ENCODE assay signal across 27 cellular contexts in genomic region chr10:76892766-76893479, GRCh38.
A peak's percentile ranks its signal among the peaks of the same experiment; 100 is the strongest.
DNase-seq lines count a peak whose midpoint lies in the region; ATAC-seq, FAIRE-seq and TF ChIP-seq lines count a peak whose summit lies in the region.
"Had no signal": no experiment of that assay in that cellular context is flagged by ENCODE, and none has a peak within 500 bp of the region (broad histone marks: within the 10 kb centered on the region; RNA-seq: fewer than 3 reads in every experiment).

No MANE protein-coding gene starts in this region.

- H2BK120ac ChIP-seq in H1 (replicated peaks; ENCODE audit: low read depth, low read length), result peak overlapping the region; percentile 15

- no peak overlapping the region for H4K5ac ChIP-seq in H1 (ENCODE audit: insufficient read length, low read depth, low read length)

- ATAC-seq in CD4-positive, alpha-beta T cell (ENCODE audit: poor library complexity), result no peak
- ATAC-seq in HG03108 (IDR thresholded peaks at IDR 0.05; ENCODE audit: unreplicated experiment), result no peak

- no peak for TF ChIP-seq POLR2A in H1 (IDR thresholded peaks at IDR 0.05; ENCODE audit: control extremely low read depth in 1 of 2, low read depth in 2 of 2, low read length in 2 of 2)

- TF ChIP-seq RAD21 in H1 (IDR thresholded peaks at IDR 0.05 in 1 of 2, conservative IDR thresholded peaks at IDR 0.05 in 1 of 2; ENCODE audit: low read depth in 2 of 2, low read length in 2 of 2), result no peak

- no peak overlapping the region for H3K27ac ChIP-seq in H1 (ENCODE audit: low read depth, low read length)
- peak overlapping the region; percentile 56 for H3K27ac ChIP-seq in muscle layer of colon (ENCODE audit: low read depth, low read length)
- H3K27ac ChIP-seq in CD4-positive, alpha-beta T cell (ENCODE audit: low read depth, low read length), result no peak overlapping the region
- H3K27ac ChIP-seq: C4-2B, KMS-11 had no signal

- H3K4me1 Mint-ChIP-seq in CD4-positive, alpha-beta T cell (ENCODE audit: low read depth), result no peaks in the 10 kb centered on the region

- peaks cover 4% of the 10 kb centered on the region for H3K4me1 ChIP-seq in HAP-1
- peaks cover 0 to 2% (median 1%) of the 10 kb centered on the region in 4 experiments; a peak in 2 of 7 replicates for H3K4me1 ChIP-seq in H1 (replicated peaks in 1 of 4; ENCODE audit: control insufficient read depth in 3 of 4, insufficient read depth in 4 of 4, low read length in 3 of 4)
- peaks cover 22% of the 10 kb centered on the region for H3K4me1 ChIP-seq in muscle layer of colon (ENCODE audit: insufficient read depth, low read length)

- FAIRE-seq in H1 (lab: Jason Lieb, UNC), result no peak
- FAIRE-seq: GM19239, HTR-8/SVneo, RCC 7860 had no signal

- TF ChIP-seq CTCF in H1 (IDR thresholded peaks at IDR 0.05; ENCODE audit: control extremely low read depth in 1 of 3, insufficient read depth in 1 of 3, low read depth in 1 of 3, low read length in 3 of 3), result no peak
- no peak for TF ChIP-seq CTCF in CD4-positive, alpha-beta T cell (IDR thresholded peaks at IDR 0.05)

- H3K4me3 Mint-ChIP-seq in CD4-positive, alpha-beta T cell, result no peak overlapping the region
- H3K4me3 Mint-ChIP-seq: B cell; IgD-negative memory B cell; T-helper 1 cell treated with Interleukin-12 subunit alpha and Interleukin-12 subunit beta and Interleukin-4 antibody, amounts not matched to agents 30 μg/mL and 1 μg/mL, for 36 hours had no signal

- H3K23me2 ChIP-seq in H1 (ENCODE audit: low read depth, low read length), result no peaks in the 10 kb centered on the region

- no peaks in the 10 kb centered on the region for H4K20me1 ChIP-seq in H1 (replicated peaks in 1 of 2; ENCODE audit: control insufficient read depth in 1 of 2, insufficient read depth in 2 of 2, low read length in 2 of 2)

- no peak overlapping the region for H3K56ac ChIP-seq in H1 (replicated peaks; ENCODE audit: insufficient read length, low read depth, low read length)

- no peaks in the 10 kb centered on the region for H3K79me1 ChIP-seq in H1 (ENCODE audit: low read depth, low read length)

- H3K27me3 Mint-ChIP-seq in CD4-positive, alpha-beta T cell, result no peaks in the 10 kb centered on the region
- H3K27me3 Mint-ChIP-seq: B cell, IgD-negative memory B cell had no signal

- H3K14ac ChIP-seq in H1 (ENCODE audit: insufficient read length), result no peak overlapping the region

- peak overlapping the region; percentile 86; the same call in 1 of the 2 replicates for H2BK20ac ChIP-seq in H1 (ENCODE audit: low read length)

- POLR2A ChIA-PET in H1 (lab: Charles Lee; ENCODE audit: partially characterized antibody), result no interaction called here
- POLR2A ChIA-PET in CD4-positive, alpha-beta T cell (lab: Charles Lee), result no interaction called here

- H3K9me3 ChIP-seq in HAP-1 (no peaks in the 10 kb centered on the region), H1 (ENCODE audit: insufficient read depth in 2 of 2, low read depth in 1 of 2, low read length in 1 of 2) (peaks cover 8 to 9% of the 10 kb centered on the region in 2 experiments; a peak in 3 of 4 replicates), muscle layer of colon (ENCODE audit: low read length) (no peaks in the 10 kb centered on the region)
- no peaks in the 10 kb centered on the region for H3K9me3 ChIP-seq in CD4-positive, alpha-beta T cell (ENCODE audit: control insufficient read depth, low read length)
- H3K9me3 ChIP-seq: SK-N-SH had no signal

- H3K27me3 ChIP-seq in HAP-1 (ENCODE audit: low read depth), result no peaks in the 10 kb centered on the region
- H3K27me3 ChIP-seq in H1 (replicated peaks in 1 of 4; ENCODE audit: control insufficient read depth in 3 of 4, extremely low read depth in 1 of 4, insufficient read depth in 3 of 4, low read length in 3 of 4), result no peaks in the 10 kb centered on the region
- H3K27me3 ChIP-seq in muscle layer of colon (ENCODE audit: control insufficient read depth in 1 of 2, insufficient read depth in 2 of 2, low read length in 2 of 2), result no peaks in the 10 kb centered on the region
- no peaks in the 10 kb centered on the region for H3K27me3 ChIP-seq in CD4-positive, alpha-beta T cell (ENCODE audit: control insufficient read depth, insufficient read depth, low read length)

- CTCF ChIA-PET in H1 (lab: Charles Lee; ENCODE audit: partially characterized antibody), result interaction anchor here (0.7 to 1.0 kb wide), 3 partner anchors 13 to 423 kb away, joined by 3 to 4 read pairs (median 3); no protein-coding TSS in a partner anchor
- CTCF ChIA-PET in CD4-positive, alpha-beta T cell (lab: Charles Lee), result no interaction called here

- no peak overlapping the region; a peak in 1 of 4 replicates for H3K4me2 ChIP-seq in H1 (ENCODE audit: insufficient read depth in 1 of 2, low read depth in 2 of 2, low read length in 2 of 2)
- H3K4me2 ChIP-seq: KMS-11, SK-N-SH had no signal

- H3K18ac ChIP-seq in H1 (ENCODE audit: extremely low read depth, low read length), result no peak overlapping the region

- no peak overlapping the region for H2BK15ac ChIP-seq in H1 (ENCODE audit: low read length)

- in situ Hi-C loops in HAP-1 (cut with MboI; ENCODE audit: low sequenced_read_pairs), result no loop called here

- no peak overlapping the region for H3K9ac ChIP-seq in H1 (replicated peaks in 1 of 4; ENCODE audit: extremely low read depth in 1 of 4, low read depth in 3 of 4, low read length in 3 of 4)
- no peak overlapping the region for H3K9ac ChIP-seq in muscle layer of colon (ENCODE audit: low read length)
- H3K9ac ChIP-seq: KMS-11, SK-N-SH had no signal

- no peak overlapping the region for H4K91ac ChIP-seq in H1 (replicated peaks; ENCODE audit: insufficient read length, low read length)

- H3K9me3 Mint-ChIP-seq in CD4-positive, alpha-beta T cell, result peaks cover 4% of the 10 kb centered on the region

- no peak overlapping the region for H2AK5ac ChIP-seq in H1 (ENCODE audit: low read depth, low read length)

- H2AFZ ChIP-seq in H1 (ENCODE audit: low read length), result no peak overlapping the region

- WGBS in H1 (ENCODE audit: extremely low coverage in 1 of 2, insufficient coverage in 1 of 2, insufficient read length in 1 of 2, insufficient replicate concordance in 2 of 2, low coverage in 1 of 2, low lambda C conversion rate in 2 of 2, missing lambda C conversion rate in 1 of 2), 2 experiments, result 80% methylated on average over 5 of the region's 5 CpGs; no CpG with 5 or more reads in 1 of the 2 experiments

- H2BK12ac ChIP-seq in H1 (ENCODE audit: low read depth, low read length), result 0 out of 2 replicates have a peak overlapping the region, but pooled peaks have one; percentile 62

- no peak for TF ChIP-seq EP300 in H1 (IDR thresholded peaks at IDR 0.05; ENCODE audit: borderline replicate concordance in 1 of 2, low read depth in 2 of 2, low read length in 2 of 2)

- H3K23ac ChIP-seq in H1 (ENCODE audit: insufficient read length), result no peak overlapping the region

- H3K27ac Mint-ChIP-seq in CD4-positive, alpha-beta T cell, result no peak overlapping the region
- H3K27ac Mint-ChIP-seq: B cell; IgD-negative memory B cell; T-helper 1 cell treated with Interleukin-12 subunit alpha and Interleukin-12 subunit beta and Interleukin-4 antibody, amounts not matched to agents 30 μg/mL and 1 μg/mL, for 36 hours had no signal

- H3K36me3 ChIP-seq in HAP-1 (replicated peaks) (no peaks in the 10 kb centered on the region), H1 (ENCODE audit: control insufficient read depth in 2 of 4, insufficient read depth in 4 of 4, low read length in 3 of 4) (peaks cover 0 to 6% (median 2%) of the 10 kb centered on the region in 4 experiments; a peak in 2 of 8 replicates), muscle layer of colon (ENCODE audit: insufficient read depth, low read length) (peaks cover 18% of the 10 kb centered on the region)

- no peaks in the 10 kb centered on the region for H3K79me2 ChIP-seq in H1 (ENCODE audit: control insufficient read depth in 1 of 2, insufficient read depth in 2 of 2, low read length in 2 of 2)

- H3K4me3 ChIP-seq in HAP-1 (no peak overlapping the region), H1 (ENCODE audit: extremely low read depth in 1 of 4, insufficient read depth in 2 of 4, low read depth in 3 of 4, low read length in 4 of 4) (no peak overlapping the region), muscle layer of colon (ENCODE audit: low read depth in 1 of 2, low read length in 2 of 2) (no peak overlapping the region)

- no peak overlapping the region for H2BK5ac ChIP-seq in H1 (ENCODE audit: low read depth, low read length)

- H3K4ac ChIP-seq in H1 (replicated peaks; ENCODE audit: insufficient read length, low read depth, low read length), result no peak overlapping the region

- H3K36me3 Mint-ChIP-seq in CD4-positive, alpha-beta T cell (ENCODE audit: low read depth), result no peaks in the 10 kb centered on the region

- DNase-seq in HAP-1 (ENCODE audit: low spot score in 2 of 2), result peak; percentile 23 to 74
- DNase-seq in H1 (ENCODE audit: low read depth in 1 of 2, low spot score in 2 of 2), result no peak
- no peak for DNase-seq in CD4-positive, alpha-beta T cell
- no peak for DNase-seq in NCI-H2227 (lab: John Stamatoyannopoulos, UW; ENCODE audit: unreplicated experiment)
- no peak for DNase-seq in NCI-H2029 treated with DMSO at 0.1 percent for 48 hours (lab: John Stamatoyannopoulos, UW)
- DNase-seq: DMS153, DND-41, HCEC 1CT, MM.1S, NCI-H1417, NCI-H1694, NCI-H2171 treated with DMSO at 0.1 percent for 48 hours, NCI-H446, NCI-H524 treated with DMSO at 0.1 percent for 48 hours, NCI-H774, SK-N-SH, SW 1271 had no signal

- intact Hi-C loops in CD4-positive, alpha-beta T cell (cut with DNase I, micrococcal nuclease), result no loop called here

- H4K8ac ChIP-seq in H1 (ENCODE audit: extremely low read depth, insufficient read depth, low read length), result no peak overlapping the region

TF ChIP-seq in H1, 55 proteins besides CTCF, POLR2A, EP300 and RAD21:
- TF ChIP-seq RXRA (IDR thresholded peaks at IDR 0.05; ENCODE audit: insufficient read depth, low read depth, low read length), result no peak
- no peak for TF ChIP-seq GABPA (IDR thresholded peaks at IDR 0.05; ENCODE audit: borderline replicate concordance, insufficient read depth, low read length)
- TF ChIP-seq JUN (IDR thresholded peaks at IDR 0.05; ENCODE audit: low read depth, low read length), result no peak
TF ChIP-seq in H1: peak in this region for 0.

Comparison
In these comparisons a context has a peak if more than half of its experiments do, and no peak if none do; other contexts are left out.
1. DNase-seq: peak in HAP-1 (2 of 2); none in H1 (0 of 2), CD4-positive, alpha-beta T cell (0 of 10), NCI-H2227 (single experiment) and NCI-H2029 treated with DMSO at 0.1 percent for 48 hours (single experiment).